In genomic region chr6:86477510-86478166, GRCh38 we compare ENCODE assay signal across 21 cellular contexts.
DNase-seq lines count a peak whose midpoint lies in the region; ATAC-seq and TF ChIP-seq lines count a peak whose summit lies in the region.
"Had no signal": no experiment of that assay in that cellular context is flagged by ENCODE, and none has a peak within 500 bp of the region (broad histone marks: within the 10 kb centered on the region; RNA-seq: fewer than 3 reads in every experiment).

No MANE protein-coding gene starts in this region.

- peak; percentile 7 for DNase-seq in NCI-H2029 (lab: John Stamatoyannopoulos, UW)
- no peak for DNase-seq in NCI-H2029 treated with DMSO at 0.1 percent for 48 hours (lab: John Stamatoyannopoulos, UW)
- DNase-seq in NT2/D1 (ENCODE audit: low read depth, low spot score) = peak; percentile 13
- peak; percentile 78 to 84 for DNase-seq in thyroid gland
- DNase-seq in naive thymus-derived CD8-positive, alpha-beta T cell = no peak
- DNase-seq in left cardiac atrium = no peak
- no peak for DNase-seq in NCI-H446 (lab: John Stamatoyannopoulos, UW)
- DNase-seq: activated CD4-positive, alpha-beta T cell treated with anti-CD3 and anti-CD28 coated beads for 48 hours; activated naive CD4-positive, alpha-beta T cell treated with anti-CD3 and anti-CD28 coated beads, Interleukin-2, amount 50 U/mL, for 16 hours; DMS79 treated with DMSO at 0.1 percent for 48 hours; gastrocnemius medialis; HCEC 1CT; Kasumi-1; naive B cell; NCI-H1436; NCI-H524 treated with DMSO at 0.1 percent for 48 hours; stimulated activated CD4-positive, alpha-beta T cell treated with anti-CD3 and anti-CD28 coated beads, Interleukin-12 subunit alpha, Interleukin-12 subunit beta, amount 100 ng/mL, for 4 hours; stimulated activated naive CD4-positive, alpha-beta T cell treated with Interleukin-2 at 50 U/mL for 16 hours; upper lobe of left lung had no signal

- H3K4me3 ChIP-seq in NT2/D1 (ENCODE audit: insufficient read length, low read depth) = no peak overlapping the region
- H3K4me3 ChIP-seq in iPS-20b (ENCODE audit: low read length) = no peak overlapping the region
- H3K4me3 ChIP-seq in thyroid gland (replicated peaks in 1 of 3) = no peak overlapping the region
- H3K4me3 ChIP-seq: gastrocnemius medialis, lung, upper lobe of left lung had no signal

- POLR2A ChIA-PET in naive thymus-derived CD8-positive, alpha-beta T cell (lab: Charles Lee) = no interaction called here

- H3K9ac ChIP-seq in NT2/D1 (ENCODE audit: insufficient read length, low read depth) (no peak overlapping the region), iPS-20b (ENCODE audit: low read depth, low read length) (peak overlapping the region; percentile 38; the same call in 1 of the 2 replicates)

- no peaks in the 10 kb centered on the region for H3K4me1 ChIP-seq in NT2/D1 (ENCODE audit: insufficient read depth, insufficient read length)
- peaks cover 11% of the 10 kb centered on the region; the same call in 1 of the 2 replicates for H3K4me1 ChIP-seq in iPS-20b (ENCODE audit: insufficient read depth, low read length)
- H3K4me1 ChIP-seq in thyroid gland = peaks cover 14 to 21% of the 10 kb centered on the region in 2 donors
- H3K4me1 ChIP-seq: gastrocnemius medialis, upper lobe of left lung had no signal

- intact Hi-C loops in thyroid gland (cut with DNase I) = no loop called here
- intact Hi-C loops in left cardiac atrium (cut with DNase I) = no loop called here

- no peak overlapping the region for H3K4me3 Mint-ChIP-seq in naive thymus-derived CD8-positive, alpha-beta T cell
- H3K4me3 Mint-ChIP-seq: naive B cell had no signal

- H3K36me3 ChIP-seq in NT2/D1 (ENCODE audit: insufficient read depth, insufficient read length, low read length) = no peaks in the 10 kb centered on the region
- no peaks in the 10 kb centered on the region for H3K36me3 ChIP-seq in iPS-20b (ENCODE audit: insufficient read depth, low read depth, low read length)
- no peaks in the 10 kb centered on the region for H3K36me3 ChIP-seq in thyroid gland
- H3K36me3 ChIP-seq: gastrocnemius medialis, upper lobe of left lung had no signal

- WGBS in thyroid gland, 2 donors = 47% methylated on average over 9 of the region's 9 CpGs

- H3K9me3 ChIP-seq in NT2/D1 (ENCODE audit: insufficient read depth, low read length) (no peaks in the 10 kb centered on the region), iPS-20b (ENCODE audit: insufficient read depth, low read depth, low read length) (no peaks in the 10 kb centered on the region), thyroid gland (no peaks in the 10 kb centered on the region)
- H3K9me3 ChIP-seq: gastrocnemius medialis, upper lobe of left lung had no signal

- H3K4me1 Mint-ChIP-seq in naive thymus-derived CD8-positive, alpha-beta T cell = no peaks in the 10 kb centered on the region
- H3K4me1 Mint-ChIP-seq: naive B cell had no signal

- peak in 1 of 2 donors; percentile 30 for TF ChIP-seq POLR2A in thyroid gland (IDR thresholded peaks at IDR 0.05)

- H3K27me3 ChIP-seq in NT2/D1 (ENCODE audit: insufficient read depth, insufficient read length) = no peaks in the 10 kb centered on the region
- H3K27me3 ChIP-seq in iPS-20b (ENCODE audit: insufficient read depth, low read length) = no peaks in the 10 kb centered on the region
- no peaks in the 10 kb centered on the region for H3K27me3 ChIP-seq in thyroid gland
- H3K27me3 ChIP-seq: gastrocnemius medialis, upper lobe of left lung had no signal

- no peaks in the 10 kb centered on the region for H3K36me3 Mint-ChIP-seq in naive thymus-derived CD8-positive, alpha-beta T cell
- H3K36me3 Mint-ChIP-seq: naive B cell had no signal

- no peak overlapping the region for H3K27ac Mint-ChIP-seq in naive thymus-derived CD8-positive, alpha-beta T cell
- H3K27ac Mint-ChIP-seq: naive B cell had no signal

- no peak overlapping the region for H3K27ac ChIP-seq in iPS-20b (ENCODE audit: low read length)
- peak overlapping the region; percentile 63 to 88 (median 71) for H3K27ac ChIP-seq in thyroid gland
- H3K27ac ChIP-seq: gastrocnemius medialis, upper lobe of left lung had no signal

- no peak for ATAC-seq in naive thymus-derived CD8-positive, alpha-beta T cell
- no peak for ATAC-seq in left cardiac atrium
- ATAC-seq: gastrocnemius medialis had no signal

- TF ChIP-seq CTCF in thyroid gland (IDR thresholded peaks at IDR 0.05) = no peak

- H3K9me3 Mint-ChIP-seq in naive thymus-derived CD8-positive, alpha-beta T cell = peaks cover 0 to 13% (median 4%) of the 10 kb centered on the region in 9 donors

- peaks cover 0 to 5% (median 0%) of the 10 kb centered on the region in 5 donors for H3K27me3 Mint-ChIP-seq in naive thymus-derived CD8-positive, alpha-beta T cell
- H3K27me3 Mint-ChIP-seq: naive B cell had no signal

Comparison
In these comparisons a context has a peak if more than half of its experiments do, and no peak if none do; other contexts are left out.
1. DNase-seq: peak in NCI-H2029 (single experiment), NT2/D1 (single experiment) and thyroid gland (2 of 2); none in NCI-H2029 treated with DMSO at 0.1 percent for 48 hours (single experiment), naive thymus-derived CD8-positive, alpha-beta T cell (0 of 10), left cardiac atrium (single experiment) and NCI-H446 (0 of 2).